In the genomic region with DNA sequence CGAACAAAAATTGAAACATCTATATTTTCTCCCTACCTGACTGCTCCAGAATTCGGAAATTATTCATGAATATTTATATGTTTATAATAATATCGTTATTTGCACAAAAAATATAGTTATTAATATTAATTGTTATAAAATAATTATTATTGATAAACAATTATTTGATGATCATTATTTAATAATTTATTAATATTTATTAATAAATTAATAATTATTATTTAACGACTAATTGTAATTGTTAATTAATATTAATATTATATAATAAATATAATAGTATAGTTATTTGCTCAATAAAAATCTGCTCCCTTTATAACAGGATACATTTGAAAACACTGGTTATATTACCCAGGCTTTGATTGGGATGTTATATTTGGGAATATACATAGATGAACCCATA, we compare ENCODE assay signal across 33 cellular contexts. TPM values are rescaled to one million over a fixed set of nuclear protein-coding genes. Genes with fewer than 3 reads are reported as not detected.
"Had no signal": no experiment of that assay in that cellular context is flagged by ENCODE, and none has a peak within 500 bp of the region (broad histone marks: within the 10 kb centered on the region; RNA-seq: fewer than 3 reads in every experiment).

No MANE protein-coding gene starts in this region.

- H3K36me3 Mint-ChIP-seq: activated naive CD4-positive, alpha-beta T cell treated with anti-CD3 and anti-CD28 coated beads, Interleukin-2, amount 10 ng/mL, durations not matched to agents 7 days and 5 days; activated naive CD8-positive, alpha-beta T cell; brain had no signal

- H3K9me3 Mint-ChIP-seq: activated CD4-positive, alpha-beta T cell treated with anti-CD3 and anti-CD28 coated beads, Interleukin-2, amount 10 ng/mL, durations not matched to agents 24 days and 14 days; activated naive CD4-positive, alpha-beta T cell treated with anti-CD3 and anti-CD28 coated beads, Interleukin-2, amount 10 ng/mL, durations not matched to agents 7 days and 5 days; activated naive CD8-positive, alpha-beta T cell treated with anti-CD3 and anti-CD28 coated beads, Interleukin-2, amount 50 U/mL, for 24 hours; activated T-cell treated with anti-CD3 and anti-CD28 coated beads, Interleukin-2, amount 50 U/mL, for 4 hours; activated T-helper 1 cell treated with anti-CD3 and anti-CD28 coated beads, Interleukin-12 subunit alpha, Interleukin-12 subunit beta, Interleukin-2, Interleukin-4 antibody, amounts not matched to agents 30 ng/mL and 10 ng/mL and 1 ng/mL, durations not matched to agents 14 hours and 24 hours and 36 hours had no signal

- FAIRE-seq: bronchial epithelial cell had no signal

- H3K36me3 ChIP-seq: WERI-Rb-1 had no signal

- H3K27ac ChIP-seq: KMS-11, WERI-Rb-1 had no signal

- H3K4me3 Mint-ChIP-seq: activated CD4-positive, alpha-beta T cell treated with anti-CD3 and anti-CD28 coated beads, Interleukin-2, amount 10 ng/mL, durations not matched to agents 24 days and 14 days; activated CD8-positive, alpha-beta T cell treated with anti-CD3 and anti-CD28 coated beads, Interleukin-2, amount 10 ng/mL, durations not matched to agents 7 days and 5 days; activated naive CD4-positive, alpha-beta T cell treated with anti-CD3 and anti-CD28 coated beads, Interleukin-2, amount 10 ng/mL, durations not matched to agents 7 days and 5 days; activated naive CD8-positive, alpha-beta T cell; activated naive CD8-positive, alpha-beta T cell treated with anti-CD3 and anti-CD28 coated beads, Interleukin-2, amount 50 U/mL, for 24 hours; activated T-cell treated with anti-CD3 and anti-CD28 coated beads, Interleukin-2, amount 50 U/mL, for 4 hours; activated T-helper 1 cell treated with anti-CD3 and anti-CD28 coated beads, Interleukin-12 subunit alpha, Interleukin-12 subunit beta, Interleukin-2, Interleukin-4 antibody, amounts not matched to agents 30 ng/mL and 10 ng/mL and 1 ng/mL, durations not matched to agents 14 hours and 24 hours and 36 hours; brain had no signal

- H3K4me1 Mint-ChIP-seq: brain had no signal

- ATAC-seq: activated naive CD8-positive, alpha-beta T cell treated with anti-CD3 and anti-CD28 coated beads, Interleukin-2, amount 50 U/mL, for 24 hours; activated T-cell treated with anti-CD3 and anti-CD28 coated beads, Interleukin-2, amount 50 U/mL, for 4 hours; PC-3 had no signal

- DNase-seq: activated CD4-positive, alpha-beta T cell treated with anti-CD3 and anti-CD28 coated beads, Interleukin-2, amount 10 ng/mL, durations not matched to agents 24 days and 14 days; activated CD4-positive, alpha-beta T cell treated with anti-CD3 and anti-CD28 coated beads, Interleukin-2, amount 50 U/mL, for 48 hours; activated CD8-positive, alpha-beta T cell treated with anti-CD3 and anti-CD28 coated beads, Interleukin-2, amount 10 ng/mL, durations not matched to agents 7 days and 5 days; activated naive CD4-positive, alpha-beta T cell treated with anti-CD3 and anti-CD28 coated beads, Interleukin-2, amount 10 ng/mL, durations not matched to agents 7 days and 5 days; activated naive CD8-positive, alpha-beta T cell treated with anti-CD3 and anti-CD28 coated beads, Interleukin-2, amount 50 U/mL, for 24 hours; activated T-cell treated with anti-CD3 and anti-CD28 coated beads, Interleukin-2, amount 50 U/mL, for 4 hours; anterior cingulate cortex; caudate nucleus; cerebellar nuclear complex; MM.1S; MV-4-11; NCI-H1092; NCI-H1436 treated with DMSO at 0.1 percent for 48 hours; NCI-H1694 treated with DMSO at 0.1 percent for 48 hours; NCI-H2029; NCI-H345; NCI-H524 treated with DMSO at 0.1 percent for 48 hours; NCI-H748 treated with DMSO at 0.1 percent for 48 hours; NK-92 treated with Interleukin-12 subunit alpha and Interleukin-12 subunit beta, amount 100 ng/mL, for 24 hours; PC-3; Right ventricle myocardium superior; SW 1271; T-helper 1 cell; T-helper 2 cell; T-helper 9 cell; WERI-Rb-1 had no signal

- H3K27ac Mint-ChIP-seq: activated CD4-positive, alpha-beta T cell treated with anti-CD3 and anti-CD28 coated beads, Interleukin-2, amount 10 ng/mL, durations not matched to agents 24 days and 14 days; activated CD8-positive, alpha-beta T cell treated with anti-CD3 and anti-CD28 coated beads, Interleukin-2, amount 10 ng/mL, durations not matched to agents 7 days and 5 days; activated naive CD4-positive, alpha-beta T cell treated with anti-CD3 and anti-CD28 coated beads, Interleukin-2, amount 10 ng/mL, durations not matched to agents 7 days and 5 days; activated naive CD8-positive, alpha-beta T cell; activated naive CD8-positive, alpha-beta T cell treated with anti-CD3 and anti-CD28 coated beads, Interleukin-2, amount 50 U/mL, for 24 hours; activated T-helper 1 cell treated with anti-CD3 and anti-CD28 coated beads, Interleukin-12 subunit alpha, Interleukin-12 subunit beta, Interleukin-2, Interleukin-4 antibody, amounts not matched to agents 30 ng/mL and 10 ng/mL and 1 ng/mL, durations not matched to agents 14 hours and 24 hours and 36 hours; brain had no signal

RNA-seq across cellular contexts. Expression of gene CEACAM6, which starts 14.3 kb away (rescaled TPM):
- total RNA-seq: activated CD4-positive, alpha-beta T cell treated with anti-CD3 and anti-CD28 coated beads, Interleukin-2, amount 10 ng/mL, durations not matched to agents 24 days and 14 days; activated CD8-positive, alpha-beta T cell treated with anti-CD3 and anti-CD28 coated beads, Interleukin-2, amount 10 ng/mL, durations not matched to agents 7 days and 5 days; activated T-helper 1 cell treated with anti-CD3 and anti-CD28 coated beads, Interleukin-12 subunit alpha, Interleukin-12 subunit beta, Interleukin-2, Interleukin-4 antibody, amounts not matched to agents 30 ng/mL and 10 ng/mL and 1 ng/mL, durations not matched to agents 14 hours and 24 hours and 36 hours; LHCN-M2; NCI-H460; Right ventricle myocardium superior had no signal

RNA-seq across cellular contexts. Expression of gene CEACAM3, which starts 26.8 kb away (rescaled TPM):
- total RNA-seq: activated CD4-positive, alpha-beta T cell treated with anti-CD3 and anti-CD28 coated beads, Interleukin-2, amount 10 ng/mL, durations not matched to agents 24 days and 14 days; activated CD8-positive, alpha-beta T cell treated with anti-CD3 and anti-CD28 coated beads, Interleukin-2, amount 10 ng/mL, durations not matched to agents 7 days and 5 days; activated T-cell treated with anti-CD3 and anti-CD28 coated beads, Interleukin-2, amount 50 U/mL, for 4 hours; activated T-helper 1 cell treated with anti-CD3 and anti-CD28 coated beads, Interleukin-12 subunit alpha, Interleukin-12 subunit beta, Interleukin-2, Interleukin-4 antibody, amounts not matched to agents 30 ng/mL and 10 ng/mL and 1 ng/mL, durations not matched to agents 14 hours and 24 hours and 36 hours; bronchial epithelial cell; LHCN-M2; NCI-H460; PC-3; Right ventricle myocardium superior had no signal
